Comparison of ENCODE assay signal across 8 cellular contexts in genomic region chr3:119810018-119810435, GRCh38. TPM values are rescaled to one million over a fixed set of nuclear protein-coding genes. Genes with fewer than 3 reads are reported as not detected.
DNase-seq lines count a peak whose midpoint lies in the region; ATAC-seq, FAIRE-seq and TF ChIP-seq lines count a peak whose summit lies in the region.

No MANE protein-coding gene starts in this region.

- no peaks in the 10 kb centered on the region for H3K36me3 ChIP-seq in endothelial cell of umbilical vein (ENCODE audit: control insufficient read depth in 2 of 2, extremely low read depth in 1 of 2, insufficient read depth in 2 of 2, low read length in 2 of 2)
- no peaks in the 10 kb centered on the region for H3K36me3 ChIP-seq in pancreas
- H3K36me3 ChIP-seq in urinary bladder (ENCODE audit: insufficient read depth): no peaks in the 10 kb centered on the region

- no peaks in the 10 kb centered on the region for H3K9me1 ChIP-seq in endothelial cell of umbilical vein (replicated peaks; ENCODE audit: control insufficient read depth, extremely low read depth, insufficient read depth, low read length)

- no peaks in the 10 kb centered on the region for H3K79me2 ChIP-seq in endothelial cell of umbilical vein (ENCODE audit: control insufficient read depth, insufficient read depth, low read length)

- CTCF ChIA-PET in endothelial cell of umbilical vein (lab: Charles Lee): interaction anchor here (1.1 to 1.8 kb wide), 3 partner anchors 9 to 120 kb away, joined by 4 to 5 read pairs (median 4); no protein-coding TSS in a partner anchor

- no peak for TF ChIP-seq POLR2A in endothelial cell of umbilical vein (IDR thresholded peaks at IDR 0.05; ENCODE audit: low read depth, low read length)

- peaks cover 7% of the 10 kb centered on the region for H3K4me1 ChIP-seq in endothelial cell of umbilical vein (ENCODE audit: control insufficient read depth, extremely low read depth, insufficient read depth, low read length)
- H3K4me1 ChIP-seq in pancreas: peaks cover 0 to 4% (median 0%) of the 10 kb centered on the region in 3 donors
- H3K4me1 ChIP-seq in urinary bladder (ENCODE audit: insufficient read depth): no peaks in the 10 kb centered on the region

- ATAC-seq in HG03439 (IDR thresholded peaks at IDR 0.05; ENCODE audit: unreplicated experiment) (peak; percentile 84), pancreas (peak; percentile 78 to 90 (median 86))

- intact Hi-C loops in endothelial cell of umbilical vein (cut with micrococcal nuclease): no loop called here
- intact Hi-C loops in pancreas (cut with DNase I): no loop called here

- peak overlapping the region in 2 of 3 experiments; percentile 0 to 35 for H3K4me3 ChIP-seq in endothelial cell of umbilical vein (replicated peaks in 1 of 3; ENCODE audit: insufficient read depth in 1 of 3, low read depth in 1 of 3, low read length in 3 of 3)
- H3K4me3 ChIP-seq in pancreas: peak overlapping the region; percentile 20 to 61 (median 46)
- H3K4me3 ChIP-seq in urinary bladder (ENCODE audit: low read depth, low read length): peak overlapping the region; percentile 33

- peak; percentile 13 to 55 for TF ChIP-seq CTCF in endothelial cell of umbilical vein (IDR thresholded peaks at IDR 0.05; ENCODE audit: extremely low read depth in 1 of 2, insufficient read depth in 1 of 2, low read depth in 1 of 2, low read length in 2 of 2)
- no peak for TF ChIP-seq CTCF in pancreas (IDR thresholded peaks at IDR 0.05)

- H3K27ac ChIP-seq in endothelial cell of umbilical vein (ENCODE audit: insufficient read depth, low read depth, low read length) (no peak overlapping the region), pancreas (no peak overlapping the region), urinary bladder (ENCODE audit: low read depth) (no peak overlapping the region)

- H3K4me2 ChIP-seq in endothelial cell of umbilical vein (ENCODE audit: insufficient read depth, low read length): peak overlapping the region; percentile 47

- DNase-seq in Ammon's horn (ENCODE audit: low spot score) (peak; percentile 57), GM19240 (ENCODE audit: insufficient read length, low spot score) (peak; percentile 45), endothelial cell of umbilical vein (ENCODE audit: low read depth, low spot score) (peak; percentile 47), pancreas (peak; percentile 7 to 79 (median 44)), GDM1 (lab: John Stamatoyannopoulos, UW) (no peak)
- DNase-seq in activated CD4-positive, alpha-beta T cell treated with anti-CD3 and anti-CD28 coated beads, Interleukin-2, amount 50 U/mL, for 48 hours: peak; percentile 55 to 65

- POLR2A ChIA-PET in endothelial cell of umbilical vein (lab: Charles Lee): no interaction called here

- H3K9ac ChIP-seq in endothelial cell of umbilical vein (replicated peaks; ENCODE audit: extremely low read depth, insufficient read depth, low read length): no peak overlapping the region

- H2AFZ ChIP-seq in endothelial cell of umbilical vein (ENCODE audit: low read depth, low read length): peak overlapping the region; percentile 89

- H3K9me3 ChIP-seq in endothelial cell of umbilical vein (replicated peaks; ENCODE audit: control insufficient read depth, insufficient read depth, low read length) (no peaks in the 10 kb centered on the region), pancreas (no peaks in the 10 kb centered on the region)

- peak; percentile 73 for FAIRE-seq in endothelial cell of umbilical vein (lab: Jason Lieb, UNC)
- no peak for FAIRE-seq in pancreas (lab: Jason Lieb, UNC)

- no peaks in the 10 kb centered on the region for H4K20me1 ChIP-seq in endothelial cell of umbilical vein (replicated peaks; ENCODE audit: control insufficient read depth, extremely low read depth, insufficient read depth, low read length)

- WGBS in pancreas, 2 donors: 0 to 1% methylated on average over 33 of the region's 33 CpGs
- 2% methylated on average over 33 of the region's 33 CpGs for WGBS in urinary bladder

- H3K27me3 ChIP-seq in endothelial cell of umbilical vein (ENCODE audit: control insufficient read depth in 2 of 2, insufficient read depth in 2 of 2, low read length in 2 of 2): no peaks in the 10 kb centered on the region
- no peaks in the 10 kb centered on the region for H3K27me3 ChIP-seq in pancreas

- dilution Hi-C loops in endothelial cell of umbilical vein (cut with MboI; ENCODE audit: extremely low pct_ligation_motif_present, low sequenced_read_pairs): no loop called here

- BruUV-seq in endothelial cell of umbilical vein (replicated peaks; lab: Mats Ljungman, UMichigan): no TSS peak

TF ChIP-seq in endothelial cell of umbilical vein, 7 proteins besides CTCF, POLR2A, EP300 and RAD21:
- TF ChIP-seq POLR2AphosphoS5 (IDR thresholded peaks at IDR 0.05; ENCODE audit: insufficient read depth, low read depth, low read length) (peak; percentile 39), MYC (IDR thresholded peaks at IDR 0.05; ENCODE audit: low read depth, low read length) (peak; percentile 75), FOS (IDR thresholded peaks at IDR 0.05; ENCODE audit: borderline replicate concordance, insufficient read depth, low read length) (no peak), EZH2 (IDR thresholded peaks at IDR 0.05; ENCODE audit: borderline replicate concordance, low read depth, low read length, severe bottlenecking) (no peak), JUN (IDR thresholded peaks at IDR 0.05; ENCODE audit: borderline replicate concordance, insufficient read depth, insufficient read length, low read depth) (no peak), GATA2 (IDR thresholded peaks at IDR 0.05; ENCODE audit: insufficient read depth, insufficient read length, low read depth, low read length) (no peak)
- TF ChIP-seq, protein P1, sequence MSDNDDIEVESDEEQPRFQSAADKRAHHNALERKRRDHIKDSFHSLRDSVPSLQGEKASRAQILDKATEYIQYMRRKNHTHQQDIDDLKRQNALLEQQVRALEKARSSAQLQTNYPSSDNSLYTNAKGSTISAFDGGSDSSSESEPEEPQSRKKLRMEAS (IDR thresholded peaks at IDR 0.05; ENCODE audit: insufficient read depth, insufficient read length): no peak

RNA-seq across cellular contexts. Expression of gene NR1I2, which starts 28.1 kb away (rescaled TPM):
- total RNA-seq in endothelial cell of umbilical vein: not detected in 2 replicates
- polyA plus RNA-seq in endothelial cell of umbilical vein: 0.03 TPM in 2 replicates
- 0.04 TPM in 1 of 2 replicates, not detected in the other for polyA plus RNA-seq in endothelial cell of umbilical vein (2011; cell fraction: cytosol; rRNA removed)
- polyA plus RNA-seq in endothelial cell of umbilical vein (2011; cell fraction: nucleus; rRNA removed): 0.05 TPM in 1 of 2 replicates, not detected in the other
- polyA plus RNA-seq in endothelial cell of umbilical vein (2012): not detected in 2 replicates
- 0.11 TPM in 1 of 2 replicates, not detected in the other for polyA minus RNA-seq in endothelial cell of umbilical vein
- polyA minus RNA-seq in endothelial cell of umbilical vein (2011; cell fraction: cytosol; rRNA and poly(A)+ RNA removed): not detected
- polyA minus RNA-seq in endothelial cell of umbilical vein (2011; cell fraction: nucleus; rRNA and poly(A)+ RNA removed): not detected in 2 replicates
- total RNA-seq in pancreas: under 1 TPM; 0.12 to 0.31 (median 0.19) TPM
- polyA plus RNA-seq in pancreas: under 1 TPM; 0.26 to 0.30 TPM
- total RNA-seq in urinary bladder: 0.11 TPM
- 0.11 TPM for polyA plus RNA-seq in urinary bladder

Comparison
In these comparisons a context has a peak if more than half of its experiments do, and no peak if none do; other contexts are left out.
1. CTCF ChIP-seq: peak in endothelial cell of umbilical vein (2 of 2); none in pancreas (0 of 4).
2. Peak in every context shown above with its lines, with median percentiles within 50 percentile points of each other: H3K4me3 ChIP-seq.